In the genomic region with DNA sequence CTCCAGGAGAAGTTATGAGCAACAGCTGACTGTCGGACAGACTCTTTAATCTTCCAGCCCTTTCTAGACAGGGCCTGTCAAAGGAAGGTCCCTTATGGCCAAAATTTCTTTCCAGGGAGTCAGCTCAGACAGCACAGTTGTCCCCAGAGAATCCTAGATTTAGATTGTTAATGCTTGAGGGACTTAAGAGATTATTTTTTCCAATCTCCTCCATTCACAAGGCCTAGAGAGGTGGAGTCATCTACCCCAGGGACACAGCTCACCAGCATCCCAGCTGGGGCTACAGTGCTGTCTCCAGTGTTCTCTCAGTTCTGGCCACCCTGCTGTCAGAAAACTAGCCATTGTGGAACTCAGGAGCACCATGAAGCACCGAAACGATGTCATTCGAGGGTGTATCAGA, we compare ENCODE assay signal across 23 cellular contexts. TPM values are rescaled to one million over a fixed set of nuclear protein-coding genes. Genes with fewer than 3 reads are reported as not detected.
DNase-seq lines count a peak whose midpoint lies in the region; ATAC-seq, FAIRE-seq and TF ChIP-seq lines count a peak whose summit lies in the region.
"Had no signal": no experiment of that assay in that cellular context is flagged by ENCODE, and none has a peak within 500 bp of the region (broad histone marks: within the 10 kb centered on the region; RNA-seq: fewer than 3 reads in every experiment).

No MANE protein-coding gene starts in this region.

- intact Hi-C loops in dorsolateral prefrontal cortex (cut with DNase I) = no loop called here
- intact Hi-C loops in activated CD4-positive, alpha-beta T cell treated with anti-CD3 and anti-CD28 coated beads for 36 hours (cut with DNase I, micrococcal nuclease) = no loop called here

- DNase-seq in D721Med (ENCODE audit: insufficient read length, low spot score) (peak; percentile 58), WERI-Rb-1 (peak; percentile 79), dorsolateral prefrontal cortex (no peak), substantia nigra (lab: John Stamatoyannopoulos, UW) (no peak), T-helper 17 cell (no peak)
- no peak for DNase-seq in activated CD4-positive, alpha-beta T cell treated with anti-CD3 and anti-CD28 coated beads for 36 hours
- DNase-seq: 8988T; ACHN; AML-193; BE2C; CD4-positive, alpha-beta T cell; CD8-positive, alpha-beta memory T cell; DMS153; DND-41; GOT3 had no signal

- no peaks in the 10 kb centered on the region for H3K4me1 Mint-ChIP-seq in activated CD4-positive, alpha-beta T cell treated with anti-CD3 and anti-CD28 coated beads for 36 hours
- H3K4me1 Mint-ChIP-seq in T-helper 17 cell = no peaks in the 10 kb centered on the region
- H3K4me1 Mint-ChIP-seq: CD14-positive monocyte; CD8-positive, alpha-beta memory T cell had no signal

- TF ChIP-seq CTCF in D721Med (IDR thresholded peaks at IDR 0.05; ENCODE audit: insufficient read depth, missing control alignments) (no peak), WERI-Rb-1 (IDR thresholded peaks at IDR 0.05; ENCODE audit: low read depth, low read length) (no peak), dorsolateral prefrontal cortex (IDR thresholded peaks at IDR 0.05 in 54 of 56, conservative IDR thresholded peaks at IDR 0.05 in 2 of 56; ENCODE audit: low read depth in 1 of 56, partially characterized antibody in 56 of 56) (no peak)

- peak; percentile 98 for FAIRE-seq in D721Med (lab: Jason Lieb, UNC)
- FAIRE-seq: A549, G401.6, GM12892, H54 had no signal

- POLR2A ChIA-PET in activated CD4-positive, alpha-beta T cell treated with anti-CD3 and anti-CD28 coated beads for 36 hours (lab: Charles Lee) = no interaction called here

- H3K27ac ChIP-seq in WERI-Rb-1 (peak overlapping the region; percentile 39), dorsolateral prefrontal cortex (peak overlapping the region in 39 of 59 donors; percentile 3 to 91 (median 58)), substantia nigra (ENCODE audit: low read depth, low read length, poor library complexity, severe bottlenecking) (peak overlapping the region; percentile 6)
- H3K27ac ChIP-seq: A549; BLaER1 treated with 17β-estradiol and CSF1 and Interleukin-3, amounts not matched to agents 10 nM and 100 nM had no signal

- no peak overlapping the region for H3K4me3 ChIP-seq in WERI-Rb-1 (ENCODE audit: low read depth, low read length)
- no peak overlapping the region for H3K4me3 ChIP-seq in dorsolateral prefrontal cortex
- H3K4me3 ChIP-seq: A549; BLaER1 treated with 17β-estradiol and CSF1 and Interleukin-3, amounts not matched to agents 10 nM and 100 nM; HAP-1 had no signal

- no peaks in the 10 kb centered on the region for H3K9me3 ChIP-seq in WERI-Rb-1 (ENCODE audit: severe bottlenecking)
- H3K9me3 ChIP-seq in T-helper 17 cell (ENCODE audit: control insufficient read depth, low read length, poor library complexity, severe bottlenecking) = no peaks in the 10 kb centered on the region
- H3K9me3 ChIP-seq: A549; BE2C; BLaER1 treated with 17β-estradiol and CSF1 and Interleukin-3, amounts not matched to agents 10 nM and 100 nM; HAP-1 had no signal

- no peaks in the 10 kb centered on the region for H3K36me3 ChIP-seq in WERI-Rb-1
- H3K36me3 ChIP-seq: BE2C; BLaER1 treated with 17β-estradiol and CSF1 and Interleukin-3, amounts not matched to agents 10 nM and 100 nM; HAP-1 had no signal

- H3K27me3 ChIP-seq in WERI-Rb-1 (ENCODE audit: insufficient read depth, low read depth, severe bottlenecking) = no peaks in the 10 kb centered on the region
- peaks cover 0 to 8% (median 0%) of the 10 kb centered on the region in 45 donors for H3K27me3 ChIP-seq in dorsolateral prefrontal cortex
- H3K27me3 ChIP-seq: BE2C had no signal

- H3K9me3 Mint-ChIP-seq in activated CD4-positive, alpha-beta T cell treated with anti-CD3 and anti-CD28 coated beads for 36 hours (ENCODE audit: low read depth) = no peaks in the 10 kb centered on the region
- H3K9me3 Mint-ChIP-seq: CD4-positive, alpha-beta T cell; CD8-positive, alpha-beta memory T cell had no signal

- no peak overlapping the region for H3K4me3 Mint-ChIP-seq in activated CD4-positive, alpha-beta T cell treated with anti-CD3 and anti-CD28 coated beads for 36 hours
- H3K4me3 Mint-ChIP-seq in T-helper 17 cell = no peak overlapping the region
- H3K4me3 Mint-ChIP-seq: CD14-positive monocyte; CD4-positive, alpha-beta T cell; CD8-positive, alpha-beta memory T cell had no signal

- ATAC-seq in GM19467 (IDR thresholded peaks at IDR 0.05; ENCODE audit: unreplicated experiment) = no peak
- ATAC-seq in activated CD4-positive, alpha-beta T cell treated with anti-CD3 and anti-CD28 coated beads for 36 hours = no peak
- ATAC-seq in T-helper 17 cell = no peak
- ATAC-seq: A549 had no signal

- no peak overlapping the region for H3K27ac Mint-ChIP-seq in activated CD4-positive, alpha-beta T cell treated with anti-CD3 and anti-CD28 coated beads for 36 hours
- H3K27ac Mint-ChIP-seq in T-helper 17 cell = no peak overlapping the region
- H3K27ac Mint-ChIP-seq: CD4-positive, alpha-beta T cell; CD8-positive, alpha-beta memory T cell had no signal

- CTCF ChIA-PET in activated CD4-positive, alpha-beta T cell treated with anti-CD3 and anti-CD28 coated beads for 36 hours (lab: Charles Lee) = interaction anchor here (1.1 to 1.6 kb wide), 2 partner anchors 17 to 363 kb away, joined by 4 read pairs; no protein-coding TSS in a partner anchor

- H3K27me3 Mint-ChIP-seq in activated CD4-positive, alpha-beta T cell treated with anti-CD3 and anti-CD28 coated beads for 36 hours = peaks cover 17% of the 10 kb centered on the region
- peaks cover 99% of the 10 kb centered on the region for H3K27me3 Mint-ChIP-seq in T-helper 17 cell

- H3K36me3 Mint-ChIP-seq in activated CD4-positive, alpha-beta T cell treated with anti-CD3 and anti-CD28 coated beads for 36 hours (ENCODE audit: low read depth) = no peaks in the 10 kb centered on the region
- no peaks in the 10 kb centered on the region for H3K36me3 Mint-ChIP-seq in T-helper 17 cell (ENCODE audit: low read depth)
- H3K36me3 Mint-ChIP-seq: CD14-positive monocyte; CD8-positive, alpha-beta memory T cell had no signal

RNA-seq across cellular contexts. Expression of a gene that starts 7.8 kb away (rescaled TPM):
- total RNA-seq in dorsolateral prefrontal cortex (10 to 100 TPM; 16.1 to 61.7 (median 35.6) TPM), T-helper 17 cell (under 1 TPM; 0.21 to 0.92 TPM)
- total RNA-seq in activated CD4-positive, alpha-beta T cell treated with anti-CD3 and anti-CD28 coated beads for 36 hours = under 1 TPM; 0.05 to 0.67 TPM

RNA-seq across cellular contexts. Expression of a gene that starts 35.3 kb away (rescaled TPM):
- total RNA-seq in dorsolateral prefrontal cortex (10 to 100 TPM in 5 of 120 experiments, 1 to 10 TPM in 115; 1.5 to 14.9 (median 4.6) TPM), T-helper 17 cell (1 to 10 TPM in 1 of 2 donors, not detected in 1; 1.3 TPM)
- 1 to 10 TPM in 1 of 2 experiments, under 1 TPM in 1; 0.91 to 1.1 TPM for total RNA-seq in activated CD4-positive, alpha-beta T cell treated with anti-CD3 and anti-CD28 coated beads for 36 hours

Comparison
In these comparisons a context has a peak if more than half of its experiments do, and no peak if none do; other contexts are left out.
1. DNase-seq: peak in D721Med (single experiment) and WERI-Rb-1 (single experiment); none in dorsolateral prefrontal cortex (0 of 10), substantia nigra (0 of 49), activated CD4-positive, alpha-beta T cell treated with anti-CD3 and anti-CD28 coated beads for 36 hours (single experiment) and T-helper 17 cell (0 of 3).
2. H3K27ac ChIP-seq: peak in every context shown above with its lines; median percentile 58 in dorsolateral prefrontal cortex; 39 in WERI-Rb-1; 6 in substantia nigra.
3. RNA of a gene that starts 7.8 kb away (total RNA-seq): 16.1 to 61.7 TPM in dorsolateral prefrontal cortex; 0.21 to 0.92 TPM in T-helper 17 cell and 0.05 to 0.67 TPM in activated CD4-positive, alpha-beta T cell treated with anti-CD3 and anti-CD28 coated beads for 36 hours; every median in the first group is over 4 times any median in the second.